Comparison of ENCODE assay signal across 24 cellular contexts in the genomic region with DNA sequence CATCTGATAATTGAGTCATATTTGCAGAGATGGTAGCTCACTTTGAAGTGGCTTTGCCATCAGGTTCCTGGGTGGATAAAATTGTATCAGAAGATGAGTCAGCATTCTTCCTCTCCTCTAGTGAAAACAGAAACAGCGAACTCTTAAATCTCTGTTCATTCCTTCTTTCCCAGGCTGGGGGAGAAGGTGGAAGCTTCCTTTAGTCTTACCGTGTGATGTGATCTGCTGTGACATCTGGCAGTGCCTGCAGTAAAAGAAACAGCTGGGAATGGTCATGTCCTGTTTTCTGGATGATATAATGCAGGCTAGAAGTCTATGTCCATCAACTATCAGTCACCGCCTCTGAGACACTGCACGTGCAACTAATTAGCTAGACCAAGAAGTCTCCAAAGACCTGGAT.
DNase-seq lines count a peak whose midpoint lies in the region; ATAC-seq and TF ChIP-seq lines count a peak whose summit lies in the region.
"Had no signal": no experiment of that assay in that cellular context is flagged by ENCODE, and none has a peak within 500 bp of the region (broad histone marks: within the 10 kb centered on the region; RNA-seq: fewer than 3 reads in every experiment).

No MANE protein-coding gene starts in this region.

- ATAC-seq in sciatic nerve (peak; percentile 28), GM18858 (IDR thresholded peaks at IDR 0.05; ENCODE audit: unreplicated experiment) (no peak)
- ATAC-seq: naive thymus-derived CD8-positive, alpha-beta T cell had no signal

- POLR2A ChIA-PET in SK-N-SH (lab: Yijun Ruan, JAX) = no interaction called here

- H3K9me3 Mint-ChIP-seq in activated T-helper 2 cell treated with anti-CD3 and anti-CD28 coated beads, Interferon-gamma antibody, Interleukin-2, Interleukin-4, amounts not matched to agents 10 μg/mL and 5 μg/mL and 100 μg/mL, durations not matched to agents 14 hours and 24 hours and 36 hours = peaks cover 21% of the 10 kb centered on the region

- no peak for TF ChIP-seq EP300 in SK-N-SH (IDR thresholded peaks at IDR 0.05; ENCODE audit: borderline replicate concordance in 1 of 2, low read depth in 1 of 2, low read length in 1 of 2)

- 48% methylated on average over 3 of the region's 4 CpGs for WGBS in SK-N-SH (ENCODE audit: low lambda C conversion rate)

- no peak overlapping the region for H3K4me2 ChIP-seq in SK-N-SH
- H3K4me2 ChIP-seq: BLaER1 had no signal

- CTCF ChIA-PET in SK-N-SH (lab: Yijun Ruan, JAX) = no interaction called here

- no peaks in the 10 kb centered on the region for H3K27me3 Mint-ChIP-seq in activated T-helper 2 cell treated with anti-CD3 and anti-CD28 coated beads, Interferon-gamma antibody, Interleukin-2, Interleukin-4, amounts not matched to agents 10 μg/mL and 5 μg/mL and 100 μg/mL, durations not matched to agents 14 hours and 24 hours and 36 hours (ENCODE audit: low read depth)
- H3K27me3 Mint-ChIP-seq: activated naive CD8-positive, alpha-beta T cell treated with anti-CD3 and anti-CD28 coated beads for 36 hours; stimulated activated naive CD8-positive, alpha-beta T cell treated with anti-CD3 and anti-CD28 coated beads, Interleukin-15, Interleukin-2, amounts not matched to agents 100 ng/mL and 50 ng/mL, for 24 hours had no signal

- H3K4me1 ChIP-seq in SK-N-SH (ENCODE audit: control insufficient read depth in 1 of 2, insufficient read depth in 2 of 2, low read depth in 1 of 2, low read length in 1 of 2) (peaks cover 0 to 6% of the 10 kb centered on the region in 2 experiments; a peak in 1 of 4 replicates), colonic mucosa (no peaks in the 10 kb centered on the region)

- no peaks in the 10 kb centered on the region for H3K36me3 Mint-ChIP-seq in activated T-helper 2 cell treated with anti-CD3 and anti-CD28 coated beads, Interferon-gamma antibody, Interleukin-2, Interleukin-4, amounts not matched to agents 10 μg/mL and 5 μg/mL and 100 μg/mL, durations not matched to agents 14 hours and 24 hours and 36 hours (ENCODE audit: low read depth)
- H3K36me3 Mint-ChIP-seq: activated naive CD8-positive, alpha-beta T cell treated with anti-CD3 and anti-CD28 coated beads for 36 hours had no signal

- peak; percentile 79 for DNase-seq in HFF-Myc (ENCODE audit: extremely low read depth, low read depth)
- peak; percentile 24 for DNase-seq in SK-N-SH
- DNase-seq in fibroblast of peridontal ligament (ENCODE audit: extremely low read depth) = peak; percentile 8
- no peak for DNase-seq in sciatic nerve (ENCODE audit: low spot score)
- DNase-seq in activated T-helper 2 cell treated with anti-CD3 and anti-CD28 coated beads, Interferon-gamma antibody, Interleukin-2, Interleukin-4, amounts not matched to agents 10 μg/mL and 5 μg/mL and 100 μg/mL, durations not matched to agents 14 hours and 24 hours and 36 hours (ENCODE audit: low spot score) = no peak
- DNase-seq in colonic mucosa = no peak
- DNase-seq: activated CD4-positive, alpha-beta T cell treated with anti-CD3 and anti-CD28 coated beads for 4 hours; activated naive CD8-positive, alpha-beta T cell treated with anti-CD3 and anti-CD28 coated beads for 36 hours; dermis blood vessel endothelial cell; gastrocnemius medialis; MG63; naive thymus-derived CD8-positive, alpha-beta T cell; NCI-H1436 treated with DMSO at 0.1 percent for 48 hours; NCI-H2171; NCI-H524 treated with DMSO at 0.1 percent for 48 hours; stimulated activated CD4-positive, alpha-beta T cell treated with anti-CD3 and anti-CD28 coated beads, Interleukin-4, amount 100 ng/mL, for 1 hour; T-helper 1 cell had no signal

- H3K4me3 ChIP-seq in HFF-Myc (replicated peaks; ENCODE audit: low read depth, low read length) (no peak overlapping the region), SK-N-SH (ENCODE audit: low read depth in 2 of 2, low read length in 1 of 2) (no peak overlapping the region), colonic mucosa (no peak overlapping the region)
- H3K4me3 ChIP-seq: BLaER1, gastrocnemius medialis, MG63, skin epidermis, transverse colon had no signal

- no peaks in the 10 kb centered on the region for H3K36me3 ChIP-seq in SK-N-SH (replicated peaks in 1 of 2; ENCODE audit: control insufficient read depth in 1 of 2, insufficient read depth in 2 of 2, low read length in 1 of 2)
- no peaks in the 10 kb centered on the region for H3K36me3 ChIP-seq in colonic mucosa
- H3K36me3 ChIP-seq: gastrocnemius medialis, MG63, transverse colon had no signal

- no peak overlapping the region for H2AFZ ChIP-seq in SK-N-SH (ENCODE audit: low read depth)

- H3K27me3 ChIP-seq in SK-N-SH (ENCODE audit: insufficient read depth) = no peaks in the 10 kb centered on the region
- H3K27me3 ChIP-seq in colonic mucosa = no peaks in the 10 kb centered on the region
- H3K27me3 ChIP-seq: BLaER1, gastrocnemius medialis, MG63, transverse colon had no signal

- no peak overlapping the region for H3K4me3 Mint-ChIP-seq in activated T-helper 2 cell treated with anti-CD3 and anti-CD28 coated beads, Interferon-gamma antibody, Interleukin-2, Interleukin-4, amounts not matched to agents 10 μg/mL and 5 μg/mL and 100 μg/mL, durations not matched to agents 14 hours and 24 hours and 36 hours (ENCODE audit: low read depth)
- H3K4me3 Mint-ChIP-seq: activated naive CD8-positive, alpha-beta T cell treated with anti-CD3 and anti-CD28 coated beads for 36 hours; activated T-helper 1 cell treated with anti-CD3 and anti-CD28 coated beads, Interleukin-12 subunit alpha, Interleukin-12 subunit beta, Interleukin-2, Interleukin-4 antibody, amounts not matched to agents 30 ng/mL and 10 ng/mL and 1 ng/mL, durations not matched to agents 14 hours and 24 hours and 36 hours; memory B cell; naive thymus-derived CD8-positive, alpha-beta T cell; stimulated activated naive CD8-positive, alpha-beta T cell treated with anti-CD3 and anti-CD28 coated beads, Interleukin-15, Interleukin-2, amounts not matched to agents 100 ng/mL and 50 ng/mL, for 24 hours had no signal

- H3K4me1 Mint-ChIP-seq in activated T-helper 2 cell treated with anti-CD3 and anti-CD28 coated beads, Interferon-gamma antibody, Interleukin-2, Interleukin-4, amounts not matched to agents 10 μg/mL and 5 μg/mL and 100 μg/mL, durations not matched to agents 14 hours and 24 hours and 36 hours (ENCODE audit: low read depth) = no peaks in the 10 kb centered on the region
- H3K4me1 Mint-ChIP-seq: memory B cell; naive thymus-derived CD8-positive, alpha-beta T cell had no signal

- intact Hi-C loops in sciatic nerve (cut with DNase I) = no loop called here
- intact Hi-C loops in activated T-helper 2 cell treated with anti-CD3 and anti-CD28 coated beads, Interferon-gamma antibody, Interleukin-2, Interleukin-4, amounts not matched to agents 10 μg/mL and 5 μg/mL and 100 μg/mL, durations not matched to agents 14 hours and 24 hours and 36 hours (cut with micrococcal nuclease) = no loop called here
- intact Hi-C loops in colonic mucosa (cut with DNase I) = no loop called here

- H3K9me3 ChIP-seq in SK-N-SH = no peaks in the 10 kb centered on the region
- no peaks in the 10 kb centered on the region for H3K9me3 ChIP-seq in colonic mucosa
- H3K9me3 ChIP-seq: gastrocnemius medialis had no signal

- no peaks in the 10 kb centered on the region for H3K79me2 ChIP-seq in SK-N-SH (ENCODE audit: insufficient read depth)

- TF ChIP-seq CTCF in HFF-Myc (IDR thresholded peaks at IDR 0.05; ENCODE audit: low read depth, low read length, missing control alignments) = no peak
- no peak for TF ChIP-seq CTCF in SK-N-SH (IDR thresholded peaks at IDR 0.05)
- no peak for TF ChIP-seq CTCF in colonic mucosa (IDR thresholded peaks at IDR 0.05)

- no peaks in the 10 kb centered on the region for H4K20me1 ChIP-seq in SK-N-SH (ENCODE audit: insufficient read depth)
- H4K20me1 ChIP-seq: BLaER1 had no signal

- no peaks in the 10 kb centered on the region for H3K9me2 ChIP-seq in SK-N-SH

- no peaks in the 10 kb centered on the region for H3F3A ChIP-seq in SK-N-SH (replicated peaks; ENCODE audit: insufficient read depth)

- TF ChIP-seq RAD21 in SK-N-SH (IDR thresholded peaks at IDR 0.05; ENCODE audit: low read length) = no peak

- H3K27ac Mint-ChIP-seq in activated T-helper 2 cell treated with anti-CD3 and anti-CD28 coated beads, Interferon-gamma antibody, Interleukin-2, Interleukin-4, amounts not matched to agents 10 μg/mL and 5 μg/mL and 100 μg/mL, durations not matched to agents 14 hours and 24 hours and 36 hours = no peak overlapping the region
- H3K27ac Mint-ChIP-seq: activated naive CD8-positive, alpha-beta T cell treated with anti-CD3 and anti-CD28 coated beads for 36 hours; activated T-helper 1 cell treated with anti-CD3 and anti-CD28 coated beads, Interleukin-12 subunit alpha, Interleukin-12 subunit beta, Interleukin-2, Interleukin-4 antibody, amounts not matched to agents 30 ng/mL and 10 ng/mL and 1 ng/mL, durations not matched to agents 14 hours and 24 hours and 36 hours; memory B cell; naive thymus-derived CD8-positive, alpha-beta T cell; stimulated activated naive CD8-positive, alpha-beta T cell treated with anti-CD3 and anti-CD28 coated beads, Interleukin-15, Interleukin-2, amounts not matched to agents 100 ng/mL and 50 ng/mL, for 24 hours had no signal

- no peak overlapping the region for H3K9ac ChIP-seq in SK-N-SH
- no peak overlapping the region for H3K9ac ChIP-seq in colonic mucosa (ENCODE audit: low read depth in 2 of 2, low read length in 2 of 2)
- H3K9ac ChIP-seq: BLaER1 had no signal

- H3K27ac ChIP-seq in SK-N-SH (ENCODE audit: low read depth in 2 of 2, low read length in 1 of 2) (no peak overlapping the region), colonic mucosa (no peak overlapping the region)
- H3K27ac ChIP-seq: BLaER1, gastrocnemius medialis, transverse colon had no signal

TF ChIP-seq in SK-N-SH, 30 proteins besides CTCF, POLR2A, EP300 and RAD21:
- TF ChIP-seq POLR2AphosphoS5 (IDR thresholded peaks at IDR 0.05; ENCODE audit: low read depth, low read length) (no peak), JUND (IDR thresholded peaks at IDR 0.05) (no peak), SIN3A (IDR thresholded peaks at IDR 0.05; ENCODE audit: borderline replicate concordance, low read depth, low read length) (no peak), TCF12 (IDR thresholded peaks at IDR 0.05) (peak; percentile 32; the same call in 1 of the 2 replicates)
- TF ChIP-seq, protein P1, sequence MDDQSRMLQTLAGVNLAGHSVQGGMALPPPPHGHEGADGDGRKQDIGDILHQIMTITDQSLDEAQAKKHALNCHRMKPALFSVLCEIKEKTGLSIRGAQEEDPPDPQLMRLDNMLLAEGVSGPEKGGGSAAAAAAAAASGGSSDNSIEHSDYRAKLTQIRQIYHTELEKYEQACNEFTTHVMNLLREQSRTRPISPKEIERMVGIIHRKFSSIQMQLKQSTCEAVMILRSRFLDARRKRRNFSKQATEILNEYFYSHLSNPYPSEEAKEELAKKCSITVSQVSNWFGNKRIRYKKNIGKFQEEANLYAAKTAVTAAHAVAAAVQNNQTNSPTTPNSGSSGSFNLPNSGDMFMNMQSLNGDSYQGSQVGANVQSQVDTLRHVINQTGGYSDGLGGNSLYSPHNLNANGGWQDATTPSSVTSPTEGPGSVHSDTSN (IDR thresholded peaks at IDR 0.05) = peak; percentile 23; the same call in 1 of the 2 replicates

Comparison
In these comparisons a context has a peak if more than half of its experiments do, and no peak if none do; other contexts are left out.
1. DNase-seq: peak in HFF-Myc (single experiment), SK-N-SH (single experiment) and fibroblast of peridontal ligament (single experiment); none in sciatic nerve (single experiment), activated T-helper 2 cell treated with anti-CD3 and anti-CD28 coated beads, Interferon-gamma antibody, Interleukin-2, Interleukin-4, amounts not matched to agents 10 μg/mL and 5 μg/mL and 100 μg/mL, durations not matched to agents 14 hours and 24 hours and 36 hours (single experiment) and colonic mucosa (single experiment).